Comparison of ENCODE assay signal across 8 cellular contexts in the genomic region with DNA sequence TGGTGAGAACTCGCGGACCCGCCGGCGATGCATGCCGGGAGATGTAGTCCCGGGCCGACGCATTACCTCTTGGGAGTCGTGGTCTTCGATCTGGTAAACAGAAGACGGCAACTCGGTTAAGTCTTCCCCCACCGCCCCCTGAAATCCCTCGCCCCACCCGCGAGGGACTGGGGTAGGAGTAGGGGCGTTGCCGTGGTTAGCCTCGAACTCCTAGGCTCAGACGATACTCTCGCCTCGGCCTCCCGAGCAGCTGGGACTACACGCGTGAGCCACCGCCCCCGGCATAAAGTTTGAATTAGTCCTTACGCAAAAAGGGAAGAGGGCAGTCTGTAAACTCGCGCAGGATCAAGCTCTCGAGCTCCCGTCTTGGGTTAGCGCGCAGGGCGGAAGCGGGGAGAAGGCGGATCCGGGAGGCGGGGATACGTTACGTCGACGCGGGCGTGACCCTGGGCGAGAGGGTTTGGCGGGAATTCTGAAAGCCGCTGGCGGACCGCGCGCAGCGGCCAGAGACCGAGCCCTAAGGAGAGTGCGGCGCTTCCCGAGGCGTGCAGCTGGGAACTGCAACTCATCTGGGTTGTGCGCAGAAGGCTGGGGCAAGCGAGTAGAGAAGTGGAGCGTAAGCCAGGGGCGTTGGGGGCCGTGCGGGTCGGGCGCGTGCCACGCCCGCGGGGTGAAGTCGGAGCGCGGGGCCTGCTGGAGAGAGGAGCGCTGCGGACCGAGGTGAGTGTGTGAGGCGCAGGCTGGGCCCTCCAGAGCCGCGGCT. TPM values are rescaled to one million over a fixed set of nuclear protein-coding genes. Genes with fewer than 3 reads are reported as not detected.
DNase-seq lines count a peak whose midpoint lies in the region; ATAC-seq and TF ChIP-seq lines count a peak whose summit lies in the region.

A gene (plus strand): TSS at position 469 of the 763 bp plus-strand sequence. CDS start 3,585 bp downstream, outside the sequence.

- ATAC-seq in HG02610 (IDR thresholded peaks at IDR 0.05; ENCODE audit: unreplicated experiment) (peak; percentile 91), SK-N-SH treated with all-trans-retinoic acid at 6 μM for 48 hours (peak; percentile 96)

- H3K4me3 Mint-ChIP-seq in activated naive CD4-positive, alpha-beta T cell treated with anti-CD3 and anti-CD28 coated beads, Interleukin-2, amount 50 U/mL, for 24 hours: peak within 1 kb of the TSS; percentile 98

- TF ChIP-seq CTCF in GM10248 (IDR thresholded peaks at IDR 0.05; ENCODE audit: control extremely low read depth, extremely low read depth, low read depth, missing control alignments): no peak

- H3K36me3 Mint-ChIP-seq in activated naive CD4-positive, alpha-beta T cell treated with anti-CD3 and anti-CD28 coated beads, Interleukin-2, amount 50 U/mL, for 24 hours: no peaks in the 10 kb centered on the region

- no peaks in the 10 kb centered on the region for H3K27me3 Mint-ChIP-seq in activated naive CD4-positive, alpha-beta T cell treated with anti-CD3 and anti-CD28 coated beads, Interleukin-2, amount 50 U/mL, for 24 hours

- peaks cover 15% of the 10 kb centered on the region for H3K4me1 Mint-ChIP-seq in activated naive CD4-positive, alpha-beta T cell treated with anti-CD3 and anti-CD28 coated beads, Interleukin-2, amount 50 U/mL, for 24 hours

- H3K27ac Mint-ChIP-seq in activated naive CD4-positive, alpha-beta T cell treated with anti-CD3 and anti-CD28 coated beads, Interleukin-2, amount 50 U/mL, for 24 hours: peak within 1 kb of the TSS; percentile 96

- POLR2A ChIA-PET in GM10248 (lab: Yijun Ruan, JAX): interaction anchor here (0.9 to 1.1 kb wide), 2 partner anchors 75 to 105 kb away, joined by 3 to 4 read pairs; a partner anchor contains a TSS

- DNase-seq in GM10248 (ENCODE audit: extremely low spot score) (peak; percentile 95), NCI-H1092 treated with DMSO at 0.1 percent for 48 hours (lab: John Stamatoyannopoulos, UW) (peak; percentile 76), glomerular endothelial cell (ENCODE audit: extremely low read depth, low read depth, low spot score) (peak; percentile 64), occipital lobe (lab: John Stamatoyannopoulos, UW) (peak; percentile 82)

- peak within 1 kb of the TSS; percentile 96 for H3K27ac ChIP-seq in temporal lobe (ENCODE audit: low read depth, low read length)

- no peaks in the 10 kb centered on the region for H3K9me3 Mint-ChIP-seq in activated naive CD4-positive, alpha-beta T cell treated with anti-CD3 and anti-CD28 coated beads, Interleukin-2, amount 50 U/mL, for 24 hours

- CTCF ChIA-PET in GM10248 (lab: Yijun Ruan, JAX): interaction anchor here (1.0 to 4.7 kb wide), 12 partner anchors 8 to 208 kb away, joined by 3 to 30 read pairs (median 5); a partner anchor contains a TSS

TF ChIP-seq in SK-N-SH treated with all-trans-retinoic acid at 6 μM for 48 hours, 23 proteins besides CTCF, POLR2A, EP300 and RAD21:
- TF ChIP-seq ZFP30 (CRISPR knock-in tag; IDR thresholded peaks at IDR 0.05) (no peak), PPARA (CRISPR knock-in tag; IDR thresholded peaks at IDR 0.05; ENCODE audit: borderline replicate concordance) (no peak), BACH2 (CRISPR knock-in tag; IDR thresholded peaks at IDR 0.05; ENCODE audit: borderline replicate concordance) (no peak), ESRRG (CRISPR knock-in tag; IDR thresholded peaks at IDR 0.05) (no peak), ZNF8 (CRISPR knock-in tag; IDR thresholded peaks at IDR 0.05) (no peak), TCF4 (CRISPR knock-in tag; IDR thresholded peaks at IDR 0.05; ENCODE audit: borderline replicate concordance) (no peak)
- TF ChIP-seq, protein P1, sequence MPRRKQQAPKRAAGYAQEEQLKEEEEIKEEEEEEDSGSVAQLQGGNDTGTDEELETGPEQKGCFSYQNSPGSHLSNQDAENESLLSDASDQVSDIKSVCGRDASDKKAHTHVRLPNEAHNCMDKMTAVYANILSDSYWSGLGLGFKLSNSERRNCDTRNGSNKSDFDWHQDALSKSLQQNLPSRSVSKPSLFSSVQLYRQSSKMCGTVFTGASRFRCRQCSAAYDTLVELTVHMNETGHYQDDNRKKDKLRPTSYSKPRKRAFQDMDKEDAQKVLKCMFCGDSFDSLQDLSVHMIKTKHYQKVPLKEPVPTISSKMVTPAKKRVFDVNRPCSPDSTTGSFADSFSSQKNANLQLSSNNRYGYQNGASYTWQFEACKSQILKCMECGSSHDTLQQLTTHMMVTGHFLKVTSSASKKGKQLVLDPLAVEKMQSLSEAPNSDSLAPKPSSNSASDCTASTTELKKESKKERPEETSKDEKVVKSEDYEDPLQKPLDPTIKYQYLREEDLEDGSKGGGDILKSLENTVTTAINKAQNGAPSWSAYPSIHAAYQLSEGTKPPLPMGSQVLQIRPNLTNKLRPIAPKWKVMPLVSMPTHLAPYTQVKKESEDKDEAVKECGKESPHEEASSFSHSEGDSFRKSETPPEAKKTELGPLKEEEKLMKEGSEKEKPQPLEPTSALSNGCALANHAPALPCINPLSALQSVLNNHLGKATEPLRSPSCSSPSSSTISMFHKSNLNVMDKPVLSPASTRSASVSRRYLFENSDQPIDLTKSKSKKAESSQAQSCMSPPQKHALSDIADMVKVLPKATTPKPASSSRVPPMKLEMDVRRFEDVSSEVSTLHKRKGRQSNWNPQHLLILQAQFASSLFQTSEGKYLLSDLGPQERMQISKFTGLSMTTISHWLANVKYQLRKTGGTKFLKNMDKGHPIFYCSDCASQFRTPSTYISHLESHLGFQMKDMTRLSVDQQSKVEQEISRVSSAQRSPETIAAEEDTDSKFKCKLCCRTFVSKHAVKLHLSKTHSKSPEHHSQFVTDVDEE (CRISPR knock-in tag; IDR thresholded peaks at IDR 0.05): no peak; the same call in 1 of the 2 replicates
- TF ChIP-seq, protein P2, sequence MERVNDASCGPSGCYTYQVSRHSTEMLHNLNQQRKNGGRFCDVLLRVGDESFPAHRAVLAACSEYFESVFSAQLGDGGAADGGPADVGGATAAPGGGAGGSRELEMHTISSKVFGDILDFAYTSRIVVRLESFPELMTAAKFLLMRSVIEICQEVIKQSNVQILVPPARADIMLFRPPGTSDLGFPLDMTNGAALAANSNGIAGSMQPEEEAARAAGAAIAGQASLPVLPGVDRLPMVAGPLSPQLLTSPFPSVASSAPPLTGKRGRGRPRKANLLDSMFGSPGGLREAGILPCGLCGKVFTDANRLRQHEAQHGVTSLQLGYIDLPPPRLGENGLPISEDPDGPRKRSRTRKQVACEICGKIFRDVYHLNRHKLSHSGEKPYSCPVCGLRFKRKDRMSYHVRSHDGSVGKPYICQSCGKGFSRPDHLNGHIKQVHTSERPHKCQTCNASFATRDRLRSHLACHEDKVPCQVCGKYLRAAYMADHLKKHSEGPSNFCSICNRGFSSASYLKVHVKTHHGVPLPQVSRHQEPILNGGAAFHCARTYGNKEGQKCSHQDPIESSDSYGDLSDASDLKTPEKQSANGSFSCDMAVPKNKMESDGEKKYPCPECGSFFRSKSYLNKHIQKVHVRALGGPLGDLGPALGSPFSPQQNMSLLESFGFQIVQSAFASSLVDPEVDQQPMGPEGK (CRISPR knock-in tag; IDR thresholded peaks at IDR 0.05; ENCODE audit: borderline replicate concordance): 0 out of 2 replicates have a peak, but pooled peaks have one; percentile 45
TF ChIP-seq in SK-N-SH treated with all-trans-retinoic acid at 6 μM for 48 hours: peak in this region for 1.

RNA-seq across cellular contexts. Expression of the gene that starts here (rescaled TPM):
- total RNA-seq in glomerular endothelial cell (3.4 and 4.7 TPM in 2 replicates), occipital lobe (0.47 TPM), temporal lobe (0.74 TPM)

Comparison
In these comparisons a context has a peak if more than half of its experiments do, and no peak if none do; other contexts are left out.
1. Peak in every context shown above with its lines: DNase-seq, ATAC-seq and H3K27ac ChIP-seq.
2. Peak in DNase-seq in occipital lobe; RNA of the gene not detected or under 1 TPM.